In the genomic region with DNA sequence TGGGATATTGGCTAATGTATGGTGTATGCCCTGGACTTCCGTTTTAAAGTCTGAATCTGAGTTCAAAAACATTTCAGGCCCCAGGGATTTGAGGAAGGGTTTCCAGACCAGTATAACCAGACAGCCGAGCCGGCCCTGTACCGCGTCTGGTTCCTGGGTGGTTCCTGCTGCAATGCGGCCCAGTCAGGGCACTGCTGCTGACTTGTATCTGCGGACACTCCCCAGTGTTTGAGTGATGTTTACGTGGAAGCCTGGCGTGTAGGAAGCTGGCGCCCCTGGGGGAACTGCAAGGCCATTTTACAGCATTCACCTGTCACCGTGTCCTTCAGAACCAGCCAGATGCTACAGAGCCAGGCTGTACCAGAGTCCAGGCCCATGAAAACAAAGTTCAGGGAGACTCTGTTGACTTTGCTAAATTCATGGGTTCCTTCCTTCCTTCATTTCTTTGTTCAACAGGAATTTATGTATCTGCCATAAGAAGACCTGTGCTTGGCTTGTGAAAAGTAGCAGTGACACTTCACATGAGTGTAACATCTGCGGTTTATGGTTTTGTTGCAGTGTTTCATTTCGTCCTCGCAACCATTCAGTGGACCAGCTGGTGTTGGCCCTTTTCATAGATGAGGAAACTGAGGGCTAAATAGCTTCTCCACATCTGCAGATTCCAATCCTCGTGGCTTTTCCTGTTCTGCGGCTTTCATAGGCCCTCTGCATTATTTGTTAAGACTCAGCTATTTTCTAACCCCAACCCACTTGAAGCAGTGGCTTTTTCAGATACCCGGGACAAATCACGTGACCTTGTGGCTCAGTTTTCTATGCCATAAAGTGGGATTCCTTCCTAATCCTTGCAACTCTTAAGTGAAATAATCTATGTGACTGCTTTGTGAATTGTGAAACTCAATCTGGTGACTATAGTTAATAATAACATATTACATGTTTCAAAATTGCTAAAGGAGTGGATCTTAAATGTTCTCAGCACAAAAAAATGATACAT, we compare ENCODE assay signal across 13 cellular contexts. TPM values are rescaled to one million over a fixed set of nuclear protein-coding genes. Genes with fewer than 3 reads are reported as not detected.
DNase-seq lines count a peak whose midpoint lies in the region; ATAC-seq lines count a peak whose summit lies in the region.
"Had no signal": no experiment of that assay in that cellular context is flagged by ENCODE, and none has a peak within 500 bp of the region (broad histone marks: within the 10 kb centered on the region; RNA-seq: fewer than 3 reads in every experiment).

No MANE protein-coding gene starts in this region.

- no peak overlapping the region for H2AK5ac ChIP-seq in trophoblast cell (ENCODE audit: low read length)

- H3K79me2 ChIP-seq in trophoblast cell (ENCODE audit: control insufficient read depth, insufficient read depth, low read length, poor library complexity): no peaks in the 10 kb centered on the region

- peak overlapping the region; percentile 45 for H2BK12ac ChIP-seq in trophoblast cell (ENCODE audit: low read length)

- no peak overlapping the region for H3K23ac ChIP-seq in trophoblast cell (ENCODE audit: low read length)

- H3K27ac ChIP-seq in SK-N-MC (peak overlapping the region; percentile 20), trophoblast cell (ENCODE audit: low read depth, low read length) (peak overlapping the region; percentile 79), substantia nigra (ENCODE audit: low read depth, low read length, poor library complexity, severe bottlenecking) (no peak overlapping the region)

- H4K91ac ChIP-seq in trophoblast cell (ENCODE audit: low read depth, low read length): no peak overlapping the region

- no peak overlapping the region for H3K14ac ChIP-seq in trophoblast cell (ENCODE audit: low read length)

- peak; percentile 59 to 74 for ATAC-seq in left cardiac atrium
- no peak for ATAC-seq in GM18867 (IDR thresholded peaks at IDR 0.05; ENCODE audit: unreplicated experiment)
- ATAC-seq: HCT116; naive thymus-derived CD4-positive, alpha-beta T cell had no signal

- no peak overlapping the region for H2BK5ac ChIP-seq in trophoblast cell (ENCODE audit: low read depth, low read length, poor library complexity)

- no peak overlapping the region for H4K12ac ChIP-seq in trophoblast cell (ENCODE audit: low read depth, low read length)

- intact Hi-C loops in left cardiac atrium (cut with DNase I): loop anchor here in 1 of 2 donors (5.0 kb wide), 1 partner anchor 72 kb away; no protein-coding TSS in a partner anchor

- H3K79me1 ChIP-seq in trophoblast cell (ENCODE audit: low read length): peaks cover 2% of the 10 kb centered on the region

- DNase-seq in AG20443 (ENCODE audit: low spot score) (peak; percentile 31), SK-N-MC (ENCODE audit: low read depth, low spot score) (no peak), left cardiac atrium (peak; percentile 37), trophoblast cell (peak; percentile 73 to 80), substantia nigra (lab: John Stamatoyannopoulos, UW) (no peak), NCI-H2171 (lab: John Stamatoyannopoulos, UW) (no peak)
- no peak for DNase-seq in central memory CD4-positive, alpha-beta T cell
- DNase-seq: activated B cell treated with CpG ODN at 0.5 μM for 24 hours; DND-41; naive thymus-derived CD4-positive, alpha-beta T cell; NCI-H526 treated with DMSO at 0.1 percent for 48 hours had no signal

- H3K18ac ChIP-seq in trophoblast cell (ENCODE audit: low read length): no peak overlapping the region

- no peaks in the 10 kb centered on the region for H3K36me3 ChIP-seq in SK-N-MC (ENCODE audit: insufficient read depth, low read length)
- no peaks in the 10 kb centered on the region for H3K36me3 ChIP-seq in trophoblast cell (ENCODE audit: control insufficient read depth in 1 of 2, insufficient read depth in 2 of 2, low read length in 2 of 2)

- WGBS in trophoblast cell (ENCODE audit: extremely low coverage, insufficient coverage, insufficient read length): no CpG with 5 or more reads among the region's 18 CpGs

- no peak overlapping the region for H3K4me3 ChIP-seq in SK-N-MC
- H3K4me3 ChIP-seq in trophoblast cell (ENCODE audit: low read depth, low read length): no peak overlapping the region

- peak overlapping the region; percentile 51 for H2AFZ ChIP-seq in trophoblast cell (ENCODE audit: insufficient read depth, low read length, poor library complexity)

- peaks cover 10% of the 10 kb centered on the region in 2 experiments for H3K4me1 ChIP-seq in trophoblast cell (ENCODE audit: control insufficient read depth in 1 of 2, insufficient read depth in 2 of 2, low read length in 2 of 2)

- H2BK120ac ChIP-seq in trophoblast cell (ENCODE audit: insufficient read depth, low read length, poor library complexity): peak overlapping the region; percentile 12

- no peaks in the 10 kb centered on the region for H3K27me3 ChIP-seq in trophoblast cell (ENCODE audit: insufficient read depth, low read length)

- no peak overlapping the region for H3K4ac ChIP-seq in trophoblast cell (ENCODE audit: low read depth, low read length)

- H3K9ac ChIP-seq in SK-N-MC (ENCODE audit: insufficient read length) (no peak overlapping the region), trophoblast cell (ENCODE audit: low read length) (no peak overlapping the region)

- peak overlapping the region; percentile 9 for H4K8ac ChIP-seq in trophoblast cell (ENCODE audit: low read depth, low read length)

- H3K4me2 ChIP-seq in trophoblast cell (ENCODE audit: low read length): peak overlapping the region; percentile 35

- H3K9me3 ChIP-seq in SK-N-MC (ENCODE audit: low read depth, low read length): no peaks in the 10 kb centered on the region
- no peaks in the 10 kb centered on the region for H3K9me3 ChIP-seq in trophoblast cell (ENCODE audit: insufficient read depth, low read depth, low read length)

RNA-seq across cellular contexts. Expression of gene EML1, which starts 16.9 kb away (rescaled TPM):
- 10 to 100 TPM; 23.7 to 24.6 TPM for total RNA-seq in left cardiac atrium
- 5.5 and 6.1 TPM in 2 replicates for polyA plus RNA-seq in trophoblast cell (2013)
- total RNA-seq: activated B cell treated with CpG ODN at 0.5 μM for 24 hours; naive thymus-derived CD4-positive, alpha-beta T cell had no signal
- polyA plus RNA-seq: naive thymus-derived CD4-positive, alpha-beta T cell had no signal

Comparison
In these comparisons a context has a peak if more than half of its experiments do, and no peak if none do; other contexts are left out.
1. DNase-seq: peak in AG20443 (single experiment), left cardiac atrium (single experiment) and trophoblast cell (2 of 2); none in SK-N-MC (single experiment), substantia nigra (0 of 49), central memory CD4-positive, alpha-beta T cell (single experiment) and NCI-H2171 (single experiment).